In genomic region chr9:132485454-132485853, GRCh38 we compare ENCODE assay signal across 18 cellular contexts.
A peak's percentile ranks its signal among the peaks of the same experiment; 100 is the strongest.
DNase-seq lines count a peak whose midpoint lies in the region; TF ChIP-seq lines count a peak whose summit lies in the region.
"Had no signal": no experiment of that assay in that cellular context is flagged by ENCODE, and none has a peak within 500 bp of the region (broad histone marks: within the 10 kb centered on the region; RNA-seq: fewer than 3 reads in every experiment).

No MANE protein-coding gene starts in this region.

- DNase-seq in DMS79 (lab: John Stamatoyannopoulos, UW), result peak; percentile 5
- no peak for DNase-seq in DMS79 treated with DMSO at 0.1 percent for 48 hours (lab: John Stamatoyannopoulos, UW)
- peak; percentile 68 for DNase-seq in COR-L47 (lab: John Stamatoyannopoulos, UW)
- peak; percentile 60 for DNase-seq in NCI-H2029 treated with DMSO at 0.1 percent for 48 hours (lab: John Stamatoyannopoulos, UW)
- DNase-seq in NCI-H526 treated with DMSO at 0.1 percent for 48 hours (lab: John Stamatoyannopoulos, UW), result peak; percentile 68
- no peak for DNase-seq in AG20443 (ENCODE audit: low spot score)
- DNase-seq in activated CD4-positive, alpha-beta T cell treated with anti-CD3 and anti-CD28 coated beads, Interleukin-2, amount 10 ng/mL, durations not matched to agents 24 days and 14 days, result no peak
- DNase-seq in BE2C, result no peak
- DNase-seq: 8988T, C1 segment of cervical spinal cord, DMS153, MG63, NCI-H1436 treated with DMSO at 0.1 percent for 48 hours, Peyer's patch, SHP77, T-helper 1 cell, T1000 had no signal

- no peak overlapping the region for H3K4me3 ChIP-seq in BE2C (ENCODE audit: low read depth, low read length)
- H3K4me3 ChIP-seq: HAP-1, MG63, Peyer's patch had no signal

- peaks cover 4% of the 10 kb centered on the region; the same call in 1 of the 2 replicates for H3K4me1 ChIP-seq in BE2C
- H3K4me1 ChIP-seq: Peyer's patch had no signal

- TF ChIP-seq CTCF in BE2C (IDR thresholded peaks at IDR 0.05; ENCODE audit: low read depth, low read length), result no peak

- H3K27me3 ChIP-seq in BE2C, result no peaks in the 10 kb centered on the region

- no peaks in the 10 kb centered on the region for H3K9me3 ChIP-seq in BE2C
- H3K9me3 ChIP-seq: HAP-1, MG63, Peyer's patch had no signal

- no peak overlapping the region for H3K27ac Mint-ChIP-seq in activated CD4-positive, alpha-beta T cell treated with anti-CD3 and anti-CD28 coated beads, Interleukin-2, amount 10 ng/mL, durations not matched to agents 24 days and 14 days

- H3K4me1 Mint-ChIP-seq in activated CD4-positive, alpha-beta T cell treated with anti-CD3 and anti-CD28 coated beads, Interleukin-2, amount 10 ng/mL, durations not matched to agents 24 days and 14 days, result peaks cover 21% of the 10 kb centered on the region

- no peaks in the 10 kb centered on the region for H3K9me3 Mint-ChIP-seq in activated CD4-positive, alpha-beta T cell treated with anti-CD3 and anti-CD28 coated beads, Interleukin-2, amount 10 ng/mL, durations not matched to agents 24 days and 14 days

- H3K4me3 Mint-ChIP-seq in activated CD4-positive, alpha-beta T cell treated with anti-CD3 and anti-CD28 coated beads, Interleukin-2, amount 10 ng/mL, durations not matched to agents 24 days and 14 days, result no peak overlapping the region

- peaks cover 54% of the 10 kb centered on the region for H3K27me3 Mint-ChIP-seq in activated CD4-positive, alpha-beta T cell treated with anti-CD3 and anti-CD28 coated beads, Interleukin-2, amount 10 ng/mL, durations not matched to agents 24 days and 14 days

- intact Hi-C loops in activated CD4-positive, alpha-beta T cell treated with anti-CD3 and anti-CD28 coated beads, Interleukin-2, amount 10 ng/mL, durations not matched to agents 24 days and 14 days (cut with micrococcal nuclease), result loop anchor here (5.0 kb wide), 1 partner anchor 133 kb away; the partner anchor contains the start of gene SETX

- H3K36me3 ChIP-seq in BE2C, result no peaks in the 10 kb centered on the region
- H3K36me3 ChIP-seq: HAP-1, MG63, Peyer's patch had no signal

- no peaks in the 10 kb centered on the region for H3K36me3 Mint-ChIP-seq in activated CD4-positive, alpha-beta T cell treated with anti-CD3 and anti-CD28 coated beads, Interleukin-2, amount 10 ng/mL, durations not matched to agents 24 days and 14 days (ENCODE audit: low read depth)

Comparison
In these comparisons a context has a peak if more than half of its experiments do, and no peak if none do; other contexts are left out.
1. DNase-seq: peak in DMS79 (single experiment), COR-L47 (single experiment), NCI-H2029 treated with DMSO at 0.1 percent for 48 hours (single experiment) and NCI-H526 treated with DMSO at 0.1 percent for 48 hours (single experiment); none in DMS79 treated with DMSO at 0.1 percent for 48 hours (single experiment), AG20443 (single experiment), activated CD4-positive, alpha-beta T cell treated with anti-CD3 and anti-CD28 coated beads, Interleukin-2, amount 10 ng/mL, durations not matched to agents 24 days and 14 days (single experiment) and BE2C (single experiment).